In the genomic region with DNA sequence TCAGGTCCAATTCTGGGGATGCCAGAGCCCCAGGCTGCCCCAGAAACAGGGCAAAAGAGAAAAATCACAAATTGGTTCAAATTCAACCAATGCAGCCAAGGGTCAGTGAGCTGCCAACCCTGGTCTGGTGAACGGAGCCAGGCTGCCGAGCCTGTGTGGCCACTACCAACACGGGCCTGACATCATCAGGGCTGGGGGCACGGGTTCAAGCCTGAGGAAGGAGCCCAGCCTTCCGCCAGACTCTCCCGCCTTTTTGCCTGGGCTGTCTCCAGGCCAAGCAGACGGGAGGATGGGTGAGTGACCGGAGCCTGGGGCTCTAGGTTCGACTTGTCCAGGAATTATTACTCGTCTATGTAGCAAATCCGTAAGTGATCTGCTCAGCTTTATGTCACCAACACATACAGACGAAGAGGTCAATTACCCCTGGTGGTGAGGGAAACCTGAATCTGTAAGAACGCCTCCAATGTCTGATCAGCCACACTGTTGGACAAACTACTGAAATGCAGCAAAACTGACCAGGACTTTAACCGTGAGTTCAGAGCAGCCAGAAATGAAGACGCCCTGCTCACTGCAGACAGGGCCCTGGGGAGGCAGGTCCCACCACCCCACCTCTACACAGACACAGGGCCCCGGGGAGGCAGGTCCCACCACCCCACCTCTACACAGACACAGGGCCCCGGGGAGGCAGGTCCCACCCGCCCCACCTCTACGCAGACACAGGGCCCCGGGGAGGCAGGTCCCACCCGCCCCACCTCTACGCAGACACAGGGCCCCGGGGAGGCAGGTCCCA, we compare ENCODE assay signal across 19 cellular contexts. TPM values are rescaled to one million over a fixed set of nuclear protein-coding genes. Genes with fewer than 3 reads are reported as not detected.
A peak's percentile ranks its signal among the peaks of the same experiment; 100 is the strongest.
DNase-seq lines count a peak whose midpoint lies in the region; ATAC-seq, FAIRE-seq and TF ChIP-seq lines count a peak whose summit lies in the region.
"Had no signal": no experiment of that assay in that cellular context is flagged by ENCODE, and none has a peak within 500 bp of the region (broad histone marks: within the 10 kb centered on the region; RNA-seq: fewer than 3 reads in every experiment).

No MANE protein-coding gene starts in this region.

- ATAC-seq in left cardiac atrium (no peak), Right ventricle myocardium inferior (no peak), upper lobe of right lung (no peak), HG03108 (IDR thresholded peaks at IDR 0.05; ENCODE audit: unreplicated experiment) (no peak)
- ATAC-seq: A549; activated CD4-positive, alpha-beta T cell treated with anti-CD3 and anti-CD28 coated beads for 36 hours; left colon had no signal

- H3K27ac ChIP-seq in endodermal cell (ENCODE audit: low read depth, low read length) = peak overlapping the region; percentile 10
- peak overlapping the region; percentile 40 for H3K27ac ChIP-seq in muscle layer of duodenum (ENCODE audit: low read length)
- H3K27ac ChIP-seq in upper lobe of right lung = peak overlapping the region; percentile 26
- peak overlapping the region in 1 of 2 donors; percentile 22 for H3K27ac ChIP-seq in small intestine (ENCODE audit: low read depth in 1 of 2, low read length in 1 of 2)
- H3K27ac ChIP-seq: A549, C4-2B had no signal

- peak overlapping the region; percentile 55 for H3K27ac Mint-ChIP-seq in endodermal cell
- H3K27ac Mint-ChIP-seq: activated CD4-positive, alpha-beta T cell treated with anti-CD3 and anti-CD28 coated beads for 36 hours had no signal

- H3K27me3 Mint-ChIP-seq in endodermal cell (ENCODE audit: insufficient read depth) = no peaks in the 10 kb centered on the region
- H3K27me3 Mint-ChIP-seq: activated CD4-positive, alpha-beta T cell treated with anti-CD3 and anti-CD28 coated beads for 36 hours had no signal

- FAIRE-seq in small intestine (lab: Jason Lieb, UNC) = no peak
- FAIRE-seq: A549 had no signal

- H3K27me3 ChIP-seq in endodermal cell (ENCODE audit: control insufficient read depth, insufficient read depth, low read length, poor library complexity, severe bottlenecking) (no peaks in the 10 kb centered on the region), muscle layer of duodenum (ENCODE audit: low read depth, low read length) (no peaks in the 10 kb centered on the region), upper lobe of right lung (no peaks in the 10 kb centered on the region), small intestine (ENCODE audit: control insufficient read depth in 2 of 2, insufficient read depth in 2 of 2, low read length in 2 of 2) (no peaks in the 10 kb centered on the region)

- H3K9me3 ChIP-seq in endodermal cell (ENCODE audit: control insufficient read depth, low read length) (peaks cover 18% of the 10 kb centered on the region), muscle layer of duodenum (ENCODE audit: control insufficient read depth in 1 of 2, low read length in 2 of 2) (no peaks in the 10 kb centered on the region), upper lobe of right lung (no peaks in the 10 kb centered on the region), small intestine (ENCODE audit: control insufficient read depth, low read depth) (no peaks in the 10 kb centered on the region)
- H3K9me3 ChIP-seq: A549 had no signal

- 73 to 90% methylated on average over 11 to 15 of the region's 23 CpGs for WGBS in endodermal cell (ENCODE audit: insufficient coverage in 1 of 2, insufficient read length in 1 of 2), 2 experiments
- WGBS in small intestine, 3 donors = 84 to 88% (median 86%) methylated on average over 15 to 20 of the region's 23 CpGs

- H3K4me1 Mint-ChIP-seq in endodermal cell = peaks cover 24% of the 10 kb centered on the region

- H3K4me1 ChIP-seq in endodermal cell (ENCODE audit: control insufficient read depth, insufficient read depth, low read length) = no peaks in the 10 kb centered on the region
- peaks cover 6 to 12% of the 10 kb centered on the region in 2 donors for H3K4me1 ChIP-seq in muscle layer of duodenum (ENCODE audit: control insufficient read depth in 1 of 2, insufficient read depth in 2 of 2, low read length in 2 of 2)
- H3K4me1 ChIP-seq in upper lobe of right lung = peaks cover 42% of the 10 kb centered on the region
- peaks cover 12 to 13% of the 10 kb centered on the region in 2 donors for H3K4me1 ChIP-seq in small intestine (ENCODE audit: control insufficient read depth in 2 of 2, insufficient read depth in 1 of 2, low read depth in 1 of 2, low read length in 1 of 2)

- H3K4me3 Mint-ChIP-seq in endodermal cell = no peak overlapping the region
- H3K4me3 Mint-ChIP-seq: activated CD4-positive, alpha-beta T cell treated with anti-CD3 and anti-CD28 coated beads for 36 hours had no signal

- peaks cover 13% of the 10 kb centered on the region for H3K36me3 Mint-ChIP-seq in endodermal cell (ENCODE audit: low read depth)
- H3K36me3 Mint-ChIP-seq: naive B cell had no signal

- intact Hi-C loops in left cardiac atrium (cut with DNase I) (no loop called here), Right ventricle myocardium inferior (cut with DNase I) (no loop called here), upper lobe of right lung (cut with DNase I) (no loop called here)

- TF ChIP-seq CTCF in endodermal cell (conservative IDR thresholded peaks at IDR 0.05) (no peak), upper lobe of right lung (IDR thresholded peaks at IDR 0.05) (no peak)

- peak; percentile 14 for DNase-seq in left cardiac atrium
- DNase-seq in Right ventricle myocardium inferior (ENCODE audit: missing footprints) = no peak
- no peak for DNase-seq in endodermal cell
- no peak for DNase-seq in upper lobe of right lung
- DNase-seq in GOT3 (lab: John Stamatoyannopoulos, UW) = no peak
- DNase-seq in small intestine = no peak
- DNase-seq: activated CD4-positive, alpha-beta T cell treated with anti-CD3 and anti-CD28 coated beads for 36 hours; activated gamma-delta T cell treated with Interleukin-2 at 50 U/mL for 16 hours; DMS 273 treated with DMSO at 0.1 percent for 48 hours; left colon; naive B cell; NCI-H1105 treated with DMSO at 0.1 percent for 48 hours; NCI-H748 treated with DMSO at 0.1 percent for 48 hours; stimulated activated CD8-positive, alpha-beta memory T cell treated with anti-CD3 and anti-CD28 coated beads, Interleukin-4, amount 100 ng/mL, for 48 hours had no signal

- H3K4me3 ChIP-seq in endodermal cell (ENCODE audit: low read length) (no peak overlapping the region), muscle layer of duodenum (ENCODE audit: low read depth in 1 of 2, low read length in 2 of 2) (no peak overlapping the region), upper lobe of right lung (no peak overlapping the region), small intestine (ENCODE audit: low read depth in 1 of 2, low read length in 2 of 2) (no peak overlapping the region)
- H3K4me3 ChIP-seq: A549, skin epidermis had no signal

- no peak overlapping the region for H3K9ac ChIP-seq in endodermal cell (ENCODE audit: extremely low read depth, low read length, poor library complexity, severe bottlenecking)

- no peaks in the 10 kb centered on the region for H3K9me3 Mint-ChIP-seq in endodermal cell
- H3K9me3 Mint-ChIP-seq: naive B cell had no signal

- H3K36me3 ChIP-seq in endodermal cell (ENCODE audit: control insufficient read depth, insufficient read depth, low read length) (peaks cover 7% of the 10 kb centered on the region), muscle layer of duodenum (ENCODE audit: control insufficient read depth in 1 of 2, insufficient read depth in 2 of 2, low read length in 2 of 2) (no peaks in the 10 kb centered on the region), upper lobe of right lung (no peaks in the 10 kb centered on the region), small intestine (ENCODE audit: control insufficient read depth in 2 of 2, insufficient read depth in 2 of 2, low read length in 2 of 2) (no peaks in the 10 kb centered on the region)

RNA-seq across cellular contexts. Expression of gene RAB20, which starts 31.8 kb away (rescaled TPM):
- total RNA-seq in left cardiac atrium (10 to 100 TPM; 12.7 to 24.3 TPM), Right ventricle myocardium inferior (10.5 TPM), endodermal cell (10 to 100 TPM; 12.6 to 14.2 TPM), upper lobe of right lung (52.4 TPM)
- polyA plus RNA-seq in endodermal cell (2013, experiment 1 of 2) = 5.4 TPM
- 6.1 TPM for polyA plus RNA-seq in endodermal cell (2013, experiment 2 of 2)
- 10 to 100 TPM; 39.1 to 63.0 (median 56.4) TPM for polyA plus RNA-seq in small intestine
